Comparison of ENCODE assay signal across 12 cellular contexts in the genomic region with DNA sequence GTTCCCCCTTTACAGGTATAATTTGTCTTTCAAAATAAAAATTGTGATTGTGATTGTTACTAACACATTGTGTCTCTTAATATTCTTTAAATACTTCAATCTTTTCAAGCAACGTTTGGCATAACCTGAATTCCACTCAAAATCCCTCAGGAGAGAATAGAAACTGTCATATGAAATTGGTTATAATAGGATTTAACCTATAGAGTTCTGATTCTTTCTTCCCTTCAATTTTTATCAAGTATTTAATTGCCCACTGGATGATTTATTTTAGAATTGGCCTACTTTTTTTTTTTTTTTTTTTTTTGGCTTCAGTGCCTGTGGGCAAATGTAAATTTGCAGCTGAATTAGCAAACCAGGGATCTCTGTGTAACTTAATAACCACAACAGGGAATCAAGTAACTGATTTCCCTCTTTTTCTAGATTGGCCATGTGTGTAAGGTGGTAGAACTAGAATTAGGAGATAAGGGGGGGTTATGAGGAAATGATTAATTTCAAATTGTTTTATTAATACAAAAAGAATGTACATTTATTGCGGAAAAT.
DNase-seq lines count a peak whose midpoint lies in the region; ATAC-seq, FAIRE-seq and TF ChIP-seq lines count a peak whose summit lies in the region.
"Had no signal": no experiment of that assay in that cellular context is flagged by ENCODE, and none has a peak within 500 bp of the region (broad histone marks: within the 10 kb centered on the region; RNA-seq: fewer than 3 reads in every experiment).

No MANE protein-coding gene starts in this region.

- FAIRE-seq in GM12891 (lab: Jason Lieb, UNC) = no peak

- peak; percentile 12 for DNase-seq in DMS 273 (lab: John Stamatoyannopoulos, UW; ENCODE audit: unreplicated experiment)
- no peak for DNase-seq in DMS 273 treated with DMSO at 0.1 percent for 48 hours (lab: John Stamatoyannopoulos, UW)
- peak; percentile 15 for DNase-seq in NCI-H146 treated with DMSO at 0.1 percent for 48 hours (lab: John Stamatoyannopoulos, UW; ENCODE audit: unreplicated experiment)
- no peak for DNase-seq in WTC11 (ENCODE audit: low spot score)
- no peak for DNase-seq in neural crest cell (ENCODE audit: low read depth, low spot score)
- no peak for DNase-seq in middle frontal gyrus (ENCODE audit: extremely low spot score, low spot score)
- no peak for DNase-seq in right lobe of liver
- no peak for DNase-seq in GM12891 (ENCODE audit: insufficient read length, low spot score)
- DNase-seq: HCEC 1CT had no signal

- 0 out of 2 replicates have a peak overlapping the region, but pooled peaks have one; percentile 26 for H3K27ac Mint-ChIP-seq in WTC11
- no peak overlapping the region for H3K27ac Mint-ChIP-seq in neural crest cell (ENCODE audit: unreplicated experiment)
- H3K27ac Mint-ChIP-seq: IgD-negative memory B cell had no signal

- H3K36me3 Mint-ChIP-seq in WTC11 = peaks cover 13% of the 10 kb centered on the region
- no peaks in the 10 kb centered on the region for H3K36me3 Mint-ChIP-seq in neural crest cell (ENCODE audit: low read depth)
- H3K36me3 Mint-ChIP-seq: IgD-negative memory B cell had no signal

- ATAC-seq in WTC11 (no peak), right lobe of liver (no peak)

- H3K27ac ChIP-seq in right lobe of liver = no peak overlapping the region
- H3K27ac ChIP-seq: 22Rv1; BLaER1 treated with 17β-estradiol and CSF1 and Interleukin-3, amounts not matched to agents 10 nM and 100 nM had no signal

- H3K4me1 ChIP-seq in right lobe of liver = no peaks in the 10 kb centered on the region

- H3K9me3 ChIP-seq in right lobe of liver = no peaks in the 10 kb centered on the region

- 60% methylated on average over 2 of the region's 2 CpGs for WGBS in right lobe of liver (ENCODE audit: insufficient coverage, low coverage, low lambda C conversion rate, missing lambda C conversion rate)

- POLR2A ChIA-PET in WTC11 (lab: Charles Lee) = interaction anchor here (0.6 kb wide), 2 partner anchors 9 to 57 kb away, joined by 3 to 5 read pairs; no protein-coding TSS in a partner anchor

- H3K27me3 Mint-ChIP-seq in WTC11 (ENCODE audit: low read depth) = no peaks in the 10 kb centered on the region
- no peaks in the 10 kb centered on the region for H3K27me3 Mint-ChIP-seq in neural crest cell (ENCODE audit: low read depth)
- H3K27me3 Mint-ChIP-seq: IgD-negative memory B cell had no signal

- peaks cover 89% of the 10 kb centered on the region for H3K4me1 Mint-ChIP-seq in WTC11
- H3K4me1 Mint-ChIP-seq in neural crest cell = peaks cover 70% of the 10 kb centered on the region

- H3K4me3 Mint-ChIP-seq in WTC11 = peak overlapping the region; percentile 42
- peak overlapping the region; percentile 56 for H3K4me3 Mint-ChIP-seq in neural crest cell
- H3K4me3 Mint-ChIP-seq: IgD-negative memory B cell had no signal

- no peaks in the 10 kb centered on the region for H3K27me3 ChIP-seq in right lobe of liver
- H3K27me3 ChIP-seq: BLaER1 treated with 17β-estradiol and CSF1 and Interleukin-3, amounts not matched to agents 10 nM and 100 nM had no signal

- intact Hi-C loops in right lobe of liver (cut with DNase I) = no loop called here

- H3K9me3 Mint-ChIP-seq in WTC11 = 0 out of 2 replicates have a peak, but pooled peaks cover 2% of the 10 kb centered on the region
- H3K9me3 Mint-ChIP-seq in neural crest cell = no peaks in the 10 kb centered on the region
- H3K9me3 Mint-ChIP-seq: IgD-negative memory B cell had no signal

- TF ChIP-seq POLR2A in right lobe of liver (IDR thresholded peaks at IDR 0.05) = no peak
- TF ChIP-seq POLR2A in GM12891 (IDR thresholded peaks at IDR 0.05; ENCODE audit: low read depth, low read length) = no peak

- H3K4me3 ChIP-seq in right lobe of liver = no peak overlapping the region
- H3K4me3 ChIP-seq: BLaER1 treated with 17β-estradiol and CSF1 and Interleukin-3, amounts not matched to agents 10 nM and 100 nM had no signal

- no peaks in the 10 kb centered on the region for H3K36me3 ChIP-seq in right lobe of liver
- H3K36me3 ChIP-seq: BLaER1 treated with 17β-estradiol and CSF1 and Interleukin-3, amounts not matched to agents 10 nM and 100 nM had no signal

- TF ChIP-seq CTCF in WTC11 (IDR thresholded peaks at IDR 0.05) (no peak), neural crest cell (conservative IDR thresholded peaks at IDR 0.05) (no peak), right lobe of liver (IDR thresholded peaks at IDR 0.05) (no peak)

- CTCF ChIA-PET in WTC11 (lab: Charles Lee) = interaction anchor here (0.6 to 1.4 kb wide), 3 partner anchors 9 to 176 kb away, joined by 3 to 4 read pairs (median 3); no protein-coding TSS in a partner anchor

TF ChIP-seq in WTC11, 78 proteins besides CTCF, POLR2A, EP300 and RAD21:
- TF ChIP-seq ZNF416 (CRISPR knock-in tag; IDR thresholded peaks at IDR 0.05) = no peak
- TF ChIP-seq CBFB (CRISPR knock-in tag; IDR thresholded peaks at IDR 0.05; ENCODE audit: low read depth) = no peak
- no peak for TF ChIP-seq SMAD4 (CRISPR knock-in tag; IDR thresholded peaks at IDR 0.05)
- TF ChIP-seq ZNF138 (CRISPR knock-in tag; conservative IDR thresholded peaks at IDR 0.05) = no peak
- no peak for TF ChIP-seq RORB (CRISPR knock-in tag; IDR thresholded peaks at IDR 0.05)
- TF ChIP-seq ZNF219 (CRISPR knock-in tag; IDR thresholded peaks at IDR 0.05; ENCODE audit: borderline replicate concordance) = no peak
- no peak for TF ChIP-seq GTF2I (CRISPR knock-in tag; conservative IDR thresholded peaks at IDR 0.05)
- TF ChIP-seq OVOL2 (CRISPR knock-in tag; IDR thresholded peaks at IDR 0.05; ENCODE audit: borderline replicate concordance) = no peak
- no peak for TF ChIP-seq ATF1 (CRISPR knock-in tag; IDR thresholded peaks at IDR 0.05)
- no peak for TF ChIP-seq JAZF1 (CRISPR knock-in tag; IDR thresholded peaks at IDR 0.05)
- TF ChIP-seq, protein P1, sequence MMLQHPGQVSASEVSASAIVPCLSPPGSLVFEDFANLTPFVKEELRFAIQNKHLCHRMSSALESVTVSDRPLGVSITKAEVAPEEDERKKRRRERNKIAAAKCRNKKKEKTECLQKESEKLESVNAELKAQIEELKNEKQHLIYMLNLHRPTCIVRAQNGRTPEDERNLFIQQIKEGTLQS (CRISPR knock-in tag; conservative IDR thresholded peaks at IDR 0.05) = no peak

TF ChIP-seq in GM12891, 5 proteins besides CTCF, POLR2A, EP300 and RAD21:
- no peak for TF ChIP-seq POU2F2 (IDR thresholded peaks at IDR 0.05; ENCODE audit: low read depth, low read length)
- no peak for TF ChIP-seq TAF1 (IDR thresholded peaks at IDR 0.05; ENCODE audit: low read depth, low read length)
- TF ChIP-seq SPI1 (IDR thresholded peaks at IDR 0.05; ENCODE audit: low read depth, low read length) = no peak
- TF ChIP-seq PAX5 (IDR thresholded peaks at IDR 0.05; ENCODE audit: insufficient read depth, low read length, severe bottlenecking) = no peak

Comparison
In these comparisons a context has a peak if more than half of its experiments do, and no peak if none do; other contexts are left out.
1. DNase-seq: peak in DMS 273 (single experiment) and NCI-H146 treated with DMSO at 0.1 percent for 48 hours (single experiment); none in DMS 273 treated with DMSO at 0.1 percent for 48 hours (single experiment), WTC11 (single experiment), neural crest cell (single experiment), middle frontal gyrus (single experiment), right lobe of liver (0 of 3) and GM12891 (single experiment).